21 cellular contexts compared by ENCODE assay signal in genomic region chr11:15062631-15063030, GRCh38. TPM values are rescaled to one million over a fixed set of nuclear protein-coding genes. Genes with fewer than 3 reads are reported as not detected.
A peak's percentile ranks its signal among the peaks of the same experiment; 100 is the strongest.
DNase-seq lines count a peak whose midpoint lies in the region; ATAC-seq, FAIRE-seq and TF ChIP-seq lines count a peak whose summit lies in the region.
"Had no signal": no experiment of that assay in that cellular context is flagged by ENCODE, and none has a peak within 500 bp of the region (broad histone marks: within the 10 kb centered on the region; RNA-seq: fewer than 3 reads in every experiment).

No MANE protein-coding gene starts in this region.

- no peak for DNase-seq in A549 (ENCODE audit: low read depth in 1 of 2, low spot score in 1 of 2)
- DNase-seq in HEK293T (ENCODE audit: extremely low spot score) = peak; percentile 12
- no peak for DNase-seq in H1 (ENCODE audit: low read depth in 1 of 2, low spot score in 2 of 2)
- DNase-seq in nephron progenitor cell = no peak
- no peak for DNase-seq in lower lobe of right lung
- DNase-seq in H7 = no peak
- no peak for DNase-seq in right cardiac atrium
- DNase-seq: AML-193; Caco-2; CD4-positive, alpha-beta T cell; GDM1; GOT3 had no signal

- no peak for TF ChIP-seq CTCF in A549 (IDR thresholded peaks at IDR 0.05)
- no peak for TF ChIP-seq CTCF in H1 (IDR thresholded peaks at IDR 0.05; ENCODE audit: control extremely low read depth in 1 of 3, insufficient read depth in 1 of 3, low read depth in 1 of 3, low read length in 3 of 3)
- no peak for TF ChIP-seq CTCF in nephron progenitor cell (IDR thresholded peaks at IDR 0.05)
- TF ChIP-seq CTCF in lower lobe of right lung (IDR thresholded peaks at IDR 0.05) = no peak

- no peak overlapping the region for H3K56ac ChIP-seq in H1 (replicated peaks; ENCODE audit: insufficient read length, low read depth, low read length)

- H3K9me3 ChIP-seq in A549 (no peaks in the 10 kb centered on the region), H1 (ENCODE audit: insufficient read depth in 2 of 2, low read depth in 1 of 2, low read length in 1 of 2) (no peaks in the 10 kb centered on the region), lower lobe of right lung (no peaks in the 10 kb centered on the region), right cardiac atrium (ENCODE audit: control insufficient read depth, low read length) (no peaks in the 10 kb centered on the region)
- H3K9me3 ChIP-seq: Caco-2, HAP-1 had no signal

- H3K4me1 Mint-ChIP-seq in nephron progenitor cell = peaks cover 4% of the 10 kb centered on the region

- no peak overlapping the region for H3K9ac ChIP-seq in H1 (replicated peaks in 1 of 4; ENCODE audit: extremely low read depth in 1 of 4, low read depth in 3 of 4, low read length in 3 of 4)

- H3K4me3 Mint-ChIP-seq in nephron progenitor cell = no peak overlapping the region
- H3K4me3 Mint-ChIP-seq: CD4-positive, alpha-beta T cell had no signal

- no peak for TF ChIP-seq EP300 in A549 (IDR thresholded peaks at IDR 0.05)
- no peak for TF ChIP-seq EP300 in H1 (IDR thresholded peaks at IDR 0.05; ENCODE audit: borderline replicate concordance in 1 of 2, low read depth in 2 of 2, low read length in 2 of 2)

- no peak overlapping the region for H2AK5ac ChIP-seq in H1 (ENCODE audit: low read depth, low read length)

- no peaks in the 10 kb centered on the region for H4K20me1 ChIP-seq in H1 (replicated peaks in 1 of 2; ENCODE audit: control insufficient read depth in 1 of 2, insufficient read depth in 2 of 2, low read length in 2 of 2)

- H2BK20ac ChIP-seq in H1 (ENCODE audit: low read length) = no peak overlapping the region

- no peaks in the 10 kb centered on the region for H3K79me2 ChIP-seq in H1 (ENCODE audit: control insufficient read depth in 1 of 2, insufficient read depth in 2 of 2, low read length in 2 of 2)

- H3K27me3 Mint-ChIP-seq in nephron progenitor cell (ENCODE audit: low read depth, poor library complexity) = no peaks in the 10 kb centered on the region

- TF ChIP-seq POLR2A in A549 (IDR thresholded peaks at IDR 0.05; ENCODE audit: low read length) (no peak), H1 (IDR thresholded peaks at IDR 0.05; ENCODE audit: control extremely low read depth in 1 of 2, low read depth in 2 of 2, low read length in 2 of 2) (no peak)

- no peak overlapping the region for H2BK15ac ChIP-seq in H1 (ENCODE audit: low read length)

- H3K9me3 Mint-ChIP-seq in nephron progenitor cell = peaks cover 22% of the 10 kb centered on the region
- H3K9me3 Mint-ChIP-seq: CD4-positive, alpha-beta T cell had no signal

- TF ChIP-seq RAD21 in A549 (conservative IDR thresholded peaks at IDR 0.05 in 1 of 2, IDR thresholded peaks at IDR 0.05 in 1 of 2) (no peak), H1 (IDR thresholded peaks at IDR 0.05 in 1 of 2, conservative IDR thresholded peaks at IDR 0.05 in 1 of 2; ENCODE audit: low read depth in 2 of 2, low read length in 2 of 2) (no peak)

- no peak overlapping the region for H4K91ac ChIP-seq in H1 (replicated peaks; ENCODE audit: insufficient read length, low read length)

- no peak overlapping the region for H4K8ac ChIP-seq in H1 (ENCODE audit: extremely low read depth, insufficient read depth, low read length)

- H2BK120ac ChIP-seq in H1 (replicated peaks; ENCODE audit: low read depth, low read length) = no peak overlapping the region

- H3K27ac Mint-ChIP-seq in nephron progenitor cell = peak overlapping the region; percentile 55
- H3K27ac Mint-ChIP-seq: CD4-positive, alpha-beta T cell had no signal

- no peaks in the 10 kb centered on the region for H3K36me3 Mint-ChIP-seq in nephron progenitor cell (ENCODE audit: low read depth)

- H2AFZ ChIP-seq in H1 (ENCODE audit: low read length) = 0 out of 2 replicates have a peak overlapping the region, but pooled peaks have one; percentile 22

- no peaks in the 10 kb centered on the region for H3K27me3 ChIP-seq in H1 (replicated peaks in 1 of 4; ENCODE audit: control insufficient read depth in 3 of 4, extremely low read depth in 1 of 4, insufficient read depth in 3 of 4, low read length in 3 of 4)
- no peaks in the 10 kb centered on the region for H3K27me3 ChIP-seq in lower lobe of right lung (ENCODE audit: low read depth)
- H3K27me3 ChIP-seq in H7 (ENCODE audit: control insufficient read depth, insufficient read depth, low read length) = no peaks in the 10 kb centered on the region
- peaks cover 2% of the 10 kb centered on the region for H3K27me3 ChIP-seq in right cardiac atrium (ENCODE audit: control insufficient read depth, insufficient read depth)

- H3K23me2 ChIP-seq in H1 (ENCODE audit: low read depth, low read length) = no peaks in the 10 kb centered on the region

- H3K36me3 ChIP-seq in H1 (ENCODE audit: control insufficient read depth in 2 of 4, insufficient read depth in 4 of 4, low read length in 3 of 4) (peaks cover 0 to 4% (median 0%) of the 10 kb centered on the region in 4 experiments; a peak in 2 of 8 replicates), lower lobe of right lung (no peaks in the 10 kb centered on the region), H7 (replicated peaks; ENCODE audit: control insufficient read depth, insufficient read depth, low read length) (no peaks in the 10 kb centered on the region)
- H3K36me3 ChIP-seq: HAP-1 had no signal

- CTCF ChIA-PET in A549 (lab: Yijun Ruan, JAX) = interaction anchor here (1.2 to 2.6 kb wide), 4 partner anchors 11 to 185 kb away, joined by 3 to 9 read pairs (median 4); partner anchors contain the start of gene CALCB
- CTCF ChIA-PET in HEK293T (lab: Yijun Ruan, JAX) = no interaction called here
- CTCF ChIA-PET in H1 (lab: Charles Lee; ENCODE audit: partially characterized antibody) = interaction anchor here (1.0 to 3.5 kb wide), 3 partner anchors 11 to 89 kb away, joined by 3 to 22 read pairs (median 4); partner anchors contain the start of gene CALCB

- no peak overlapping the region for H3K18ac ChIP-seq in H1 (ENCODE audit: extremely low read depth, low read length)

- POLR2A ChIA-PET in A549 (lab: Yijun Ruan, JAX) = no interaction called here
- POLR2A ChIA-PET in HEK293T (lab: Yijun Ruan, JAX) = interaction anchor here (0.6 to 0.8 kb wide), 2 partner anchors 11 to 15 kb away, joined by 3 to 4 read pairs; partner anchors contain the start of gene CALCB
- POLR2A ChIA-PET in H1 (lab: Charles Lee; ENCODE audit: partially characterized antibody) = no interaction called here

- H3K4me3 ChIP-seq in A549 (no peak overlapping the region), H1 (ENCODE audit: extremely low read depth in 1 of 4, insufficient read depth in 2 of 4, low read depth in 3 of 4, low read length in 4 of 4) (no peak overlapping the region), lower lobe of right lung (no peak overlapping the region), H7 (ENCODE audit: insufficient read depth, low read depth, low read length) (no peak overlapping the region), right cardiac atrium (ENCODE audit: low read length) (no peak overlapping the region)
- H3K4me3 ChIP-seq: HAP-1 had no signal

- H4K5ac ChIP-seq in H1 (ENCODE audit: insufficient read length, low read depth, low read length) = no peak overlapping the region

- H2BK12ac ChIP-seq in H1 (ENCODE audit: low read depth, low read length) = no peak overlapping the region

- H3K4me2 ChIP-seq in A549 (no peak overlapping the region), H1 (ENCODE audit: insufficient read depth in 1 of 2, low read depth in 2 of 2, low read length in 2 of 2) (no peak overlapping the region)

- H3K14ac ChIP-seq in H1 (ENCODE audit: insufficient read length) = no peak overlapping the region

- H3K4ac ChIP-seq in H1 (replicated peaks; ENCODE audit: insufficient read length, low read depth, low read length) = no peak overlapping the region

- no peaks in the 10 kb centered on the region for H3K79me1 ChIP-seq in H1 (ENCODE audit: low read depth, low read length)

- no peaks in the 10 kb centered on the region for H3K4me1 ChIP-seq in A549
- no peaks in the 10 kb centered on the region for H3K4me1 ChIP-seq in H1 (replicated peaks in 1 of 4; ENCODE audit: control insufficient read depth in 3 of 4, insufficient read depth in 4 of 4, low read length in 3 of 4)
- H3K4me1 ChIP-seq in lower lobe of right lung = no peaks in the 10 kb centered on the region
- no peaks in the 10 kb centered on the region for H3K4me1 ChIP-seq in right cardiac atrium (ENCODE audit: control insufficient read depth, insufficient read depth, low read length)
- H3K4me1 ChIP-seq: Caco-2, HAP-1 had no signal

- H3K23ac ChIP-seq in H1 (ENCODE audit: insufficient read length) = no peak overlapping the region

- intact Hi-C loops in lower lobe of right lung (cut with DNase I) (no loop called here), right cardiac atrium (cut with DNase I) (no loop called here)

- WGBS in A549 (ENCODE audit: missing lambda C conversion rate) = 34% methylated on average over 10 of the region's 10 CpGs
- WGBS in H1 (ENCODE audit: extremely low coverage in 1 of 2, insufficient coverage in 1 of 2, insufficient read length in 1 of 2, insufficient replicate concordance in 2 of 2, low coverage in 1 of 2, low lambda C conversion rate in 2 of 2, missing lambda C conversion rate in 1 of 2), 2 experiments = 90% methylated on average over 10 of the region's 10 CpGs; no CpG with 5 or more reads in 1 of the 2 experiments
- 82% methylated on average over 10 of the region's 10 CpGs for WGBS in right cardiac atrium

- no peak overlapping the region for H2BK5ac ChIP-seq in H1 (ENCODE audit: low read depth, low read length)

- ATAC-seq in A549 = no peak
- no peak for ATAC-seq in lower lobe of right lung
- ATAC-seq in right cardiac atrium = no peak

- no peak for FAIRE-seq in A549 (lab: Jason Lieb, UNC)
- no peak for FAIRE-seq in H1 (lab: Jason Lieb, UNC)
- FAIRE-seq: A204.1, D721Med, GM12892, GM18507 had no signal

- H3K27ac ChIP-seq in A549 (no peak overlapping the region), H1 (ENCODE audit: low read depth, low read length) (no peak overlapping the region), lower lobe of right lung (no peak overlapping the region), right cardiac atrium (ENCODE audit: low read length) (no peak overlapping the region)
- H3K27ac ChIP-seq: C4-2B, HL-60 had no signal

RNA-seq across cellular contexts. Expression of gene CALCB, which starts 10.8 kb away (rescaled TPM):
- polyA plus RNA-seq in A549 (2011; rRNA removed) = 0.38 and 0.39 TPM in 2 replicates
- 0.03 and 0.06 TPM in 2 replicates for polyA plus RNA-seq in A549 (2012; cell fraction: cytosol; rRNA removed)
- polyA plus RNA-seq in A549 (2012; cell fraction: nucleus; rRNA removed) = 0.02 TPM in 1 of 2 replicates, not detected in the other
- 0.08 TPM in 1 of 3 replicates, not detected in the others for polyA plus RNA-seq in A549 (2017; fragmentation: RNase III; extraction: RNeasy Plus Mini Kit Qiagen cat#74134 plus additional on column Dnase treatment)
- 0.19 TPM in 1 of 2 replicates, not detected in the other for polyA minus RNA-seq in A549 (2011; rRNA and poly(A)+ RNA removed)
- total RNA-seq in H1 (2021; fragmentation: NEBNext Ultra II Directional; extraction: Animal tissue kit (Norgen Biotek cat#: 25700)) = 3.0 and 3.7 TPM in 2 replicates
- polyA plus RNA-seq in H1 (2011; rRNA removed) = 3.5 and 4.2 TPM in 2 replicates
- polyA plus RNA-seq in H1 (2011; cell fraction: cytosol; rRNA removed) = 4.2 TPM
- 2.7 TPM for polyA plus RNA-seq in H1 (2011; cell fraction: nucleus; rRNA removed)
- polyA plus RNA-seq in H1 (2012, experiment 1 of 2) = 2.2 to 3.1 TPM (median 2.8 TPM) in 4 replicates
- 4.8 TPM for polyA plus RNA-seq in H1 (2012, experiment 2 of 2)
- 1.7 TPM for polyA plus RNA-seq in H1 (2013, experiment 1 of 2)
- 1.8 TPM for polyA plus RNA-seq in H1 (2013, experiment 2 of 2)
- 1.7 and 1.8 TPM in 2 replicates for polyA minus RNA-seq in H1 (2011; rRNA and poly(A)+ RNA removed)
- polyA minus RNA-seq in H1 (2011; cell fraction: cytosol; rRNA and poly(A)+ RNA removed) = 1.1 TPM
- polyA minus RNA-seq in H1 (2011; cell fraction: nucleus; rRNA and poly(A)+ RNA removed) = 7.3 TPM
- not detected for total RNA-seq in lower lobe of right lung
- total RNA-seq in H7 (2014; rRNA removed; shearing (Covaris generic)) = 0.21 and 0.41 TPM in 2 replicates
- total RNA-seq in right cardiac atrium = under 1 TPM in 2 of 4 donors, not detected in 2; 0.09 to 0.17 TPM
- 0.05 TPM for polyA plus RNA-seq in right cardiac atrium
- total RNA-seq: Caco-2, Daoy had no signal
- polyA plus RNA-seq: BJ had no signal

RNA-seq across cellular contexts. Expression of gene INSC, which starts 52.1 kb away (rescaled TPM):
- polyA plus RNA-seq in A549 (2011; rRNA removed) (not detected in 2 replicates), A549 (2017; fragmentation: RNase III; extraction: RNeasy Plus Mini Kit Qiagen cat#74134 plus additional on column Dnase treatment) (not detected in 3 replicates), H1 (2011; rRNA removed) (0.59 and 1.2 TPM in 2 replicates), right cardiac atrium (0.95 TPM)
- not detected in 2 replicates for polyA plus RNA-seq in A549 (2012; cell fraction: cytosol; rRNA removed)
- polyA plus RNA-seq in A549 (2012; cell fraction: nucleus; rRNA removed) = 0.07 TPM in 1 of 2 replicates, not detected in the other
- polyA minus RNA-seq in A549 (2011; rRNA and poly(A)+ RNA removed) = not detected in 2 replicates
- 0.44 and 0.58 TPM in 2 replicates for total RNA-seq in H1 (2021; fragmentation: NEBNext Ultra II Directional; extraction: Animal tissue kit (Norgen Biotek cat#: 25700))
- polyA plus RNA-seq in H1 (2011; cell fraction: cytosol; rRNA removed) = 1.5 TPM
- polyA plus RNA-seq in H1 (2011; cell fraction: nucleus; rRNA removed) = 5.2 TPM
- polyA plus RNA-seq in H1 (2012, experiment 1 of 2) = 0.26 to 0.70 TPM (median 0.47 TPM) in 4 replicates
- polyA plus RNA-seq in H1 (2012, experiment 2 of 2) = 0.43 TPM
- 0.08 TPM for polyA plus RNA-seq in H1 (2013, experiment 1 of 2)
- 0.24 TPM for polyA plus RNA-seq in H1 (2013, experiment 2 of 2)
- 0.78 and 1.3 TPM in 2 replicates for polyA minus RNA-seq in H1 (2011; rRNA and poly(A)+ RNA removed)
- not detected for polyA minus RNA-seq in H1 (2011; cell fraction: cytosol; rRNA and poly(A)+ RNA removed)
- polyA minus RNA-seq in H1 (2011; cell fraction: nucleus; rRNA and poly(A)+ RNA removed) = 1.7 TPM
- total RNA-seq in lower lobe of right lung (1.1 TPM), right cardiac atrium (1 to 10 TPM in 2 of 4 donors, under 1 TPM in 2; 0.91 to 1.0 (median 0.99) TPM)
- 0.07 TPM in 1 of 2 replicates, not detected in the other for total RNA-seq in H7 (2014; rRNA removed; shearing (Covaris generic))
- total RNA-seq: Caco-2; CD4-positive, alpha-beta T cell; Daoy had no signal

Comparison
In these comparisons a context has a peak if more than half of its experiments do, and no peak if none do; other contexts are left out.
1. Of the 18 proteins assayed by ChIP-seq in both H1 and A549: peak only in H1: none; only in A549: CBX8; in both: none; in neither: 17.